Comparison of ENCODE assay signal across 14 cellular contexts in the genomic region with DNA sequence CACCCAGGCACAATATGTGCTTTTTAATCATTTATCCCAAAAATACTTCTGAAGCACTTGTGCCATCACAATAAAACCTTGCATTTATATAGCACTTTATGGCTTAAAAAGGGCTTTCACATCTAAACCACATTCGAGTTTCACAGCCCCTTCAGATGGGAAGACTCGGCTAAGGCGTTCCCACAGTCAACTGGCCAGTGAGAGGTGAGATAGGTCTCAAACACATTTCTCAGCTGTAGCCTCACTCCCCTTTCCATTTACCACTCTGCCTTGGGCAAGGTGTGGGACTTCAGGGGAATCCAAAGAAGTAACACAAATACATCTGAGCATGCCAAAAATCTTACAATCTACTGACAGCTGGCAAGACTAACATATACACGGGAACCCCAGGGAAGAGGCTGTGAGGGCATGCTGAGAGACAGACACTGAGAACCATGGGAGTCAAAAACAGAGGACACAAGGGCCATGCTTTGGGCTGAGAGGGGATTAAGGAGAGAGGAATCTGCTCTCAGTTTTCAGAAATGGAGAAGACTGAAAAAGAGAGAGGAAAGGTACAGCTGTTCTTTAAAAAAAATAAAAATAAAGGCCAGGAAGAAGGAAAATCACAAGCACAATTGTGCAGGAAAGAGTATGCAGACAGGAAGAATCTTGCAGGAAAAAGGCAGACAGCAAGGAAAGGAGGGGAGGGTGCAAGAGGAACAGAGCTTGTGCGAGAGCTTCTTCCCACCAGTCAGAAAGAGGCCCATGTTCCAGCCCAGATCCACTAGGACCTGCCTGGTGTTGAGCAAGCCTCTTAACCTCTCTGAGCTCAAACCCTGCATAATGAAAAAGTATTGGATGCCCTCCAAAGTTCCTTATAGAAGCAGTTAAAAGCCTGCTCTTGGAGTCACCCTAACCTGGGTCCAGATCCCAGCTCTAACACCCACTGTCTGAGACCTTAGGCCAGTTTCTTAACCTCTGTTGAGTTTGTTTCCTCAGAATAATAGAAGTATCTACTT.
DNase-seq lines count a peak whose midpoint lies in the region; ATAC-seq, FAIRE-seq and TF ChIP-seq lines count a peak whose summit lies in the region.
"Had no signal": no experiment of that assay in that cellular context is flagged by ENCODE, and none has a peak within 500 bp of the region (broad histone marks: within the 10 kb centered on the region; RNA-seq: fewer than 3 reads in every experiment).

No MANE protein-coding gene starts in this region.

- peak overlapping the region; percentile 48 for H3K27ac ChIP-seq in endothelial cell of umbilical vein (ENCODE audit: insufficient read depth, low read depth, low read length)
- H3K27ac ChIP-seq: brain microvascular endothelial cell, RWPE1 had no signal

- no peak for TF ChIP-seq CTCF in endothelial cell of umbilical vein (IDR thresholded peaks at IDR 0.05; ENCODE audit: extremely low read depth in 1 of 2, insufficient read depth in 1 of 2, low read depth in 1 of 2, low read length in 2 of 2)

- no peaks in the 10 kb centered on the region for H3K9me1 ChIP-seq in endothelial cell of umbilical vein (replicated peaks; ENCODE audit: control insufficient read depth, extremely low read depth, insufficient read depth, low read length)

- BruUV-seq in endothelial cell of umbilical vein (replicated peaks; lab: Mats Ljungman, UMichigan) = no TSS peak

- no peaks in the 10 kb centered on the region for H3K27me3 ChIP-seq in endothelial cell of umbilical vein (ENCODE audit: control insufficient read depth in 2 of 2, insufficient read depth in 2 of 2, low read length in 2 of 2)
- H3K27me3 ChIP-seq: brain microvascular endothelial cell, stomach had no signal

- no peak for TF ChIP-seq POLR2A in endothelial cell of umbilical vein (IDR thresholded peaks at IDR 0.05; ENCODE audit: low read depth, low read length)

- peak; percentile 51 for ATAC-seq in sciatic nerve
- ATAC-seq in GM21619 (IDR thresholded peaks at IDR 0.05; ENCODE audit: unreplicated experiment) = no peak

- dilution Hi-C loops in endothelial cell of umbilical vein (cut with MboI; ENCODE audit: extremely low pct_ligation_motif_present, low sequenced_read_pairs) = no loop called here

- H2AFZ ChIP-seq in endothelial cell of umbilical vein (ENCODE audit: low read depth, low read length) = no peak overlapping the region

- peak overlapping the region; percentile 15 for H3K9ac ChIP-seq in endothelial cell of umbilical vein (replicated peaks; ENCODE audit: extremely low read depth, insufficient read depth, low read length)

- peaks cover 90% of the 10 kb centered on the region for H3K79me2 ChIP-seq in endothelial cell of umbilical vein (ENCODE audit: control insufficient read depth, insufficient read depth, low read length)

- H4K20me1 ChIP-seq in endothelial cell of umbilical vein (replicated peaks; ENCODE audit: control insufficient read depth, extremely low read depth, insufficient read depth, low read length) = no peaks in the 10 kb centered on the region

- H3K36me3 ChIP-seq in endothelial cell of umbilical vein (ENCODE audit: control insufficient read depth in 2 of 2, extremely low read depth in 1 of 2, insufficient read depth in 2 of 2, low read length in 2 of 2) = no peaks in the 10 kb centered on the region
- H3K36me3 ChIP-seq: brain microvascular endothelial cell, stomach had no signal

- FAIRE-seq in endothelial cell of umbilical vein (lab: Jason Lieb, UNC) = peak; percentile 35
- FAIRE-seq: kidney had no signal

- POLR2A ChIA-PET in endothelial cell of umbilical vein (lab: Charles Lee) = no interaction called here

- H3K4me2 ChIP-seq in endothelial cell of umbilical vein (ENCODE audit: insufficient read depth, low read length) = peak overlapping the region; percentile 13

- no peaks in the 10 kb centered on the region for H3K9me3 ChIP-seq in endothelial cell of umbilical vein (replicated peaks; ENCODE audit: control insufficient read depth, insufficient read depth, low read length)
- H3K9me3 ChIP-seq: stomach had no signal

- H3K4me3 ChIP-seq in endothelial cell of umbilical vein (replicated peaks in 1 of 3; ENCODE audit: insufficient read depth in 1 of 3, low read depth in 1 of 3, low read length in 3 of 3) = no peak overlapping the region
- H3K4me3 ChIP-seq: stomach had no signal

- CTCF ChIA-PET in endothelial cell of umbilical vein (lab: Charles Lee) = interaction anchor here (1.2 to 1.8 kb wide), 5 partner anchors 8 to 24 kb away, joined by 4 to 5 read pairs (median 5); no protein-coding TSS in a partner anchor

- intact Hi-C loops in endothelial cell of umbilical vein (cut with micrococcal nuclease) = no loop called here
- intact Hi-C loops in sciatic nerve (cut with DNase I) = no loop called here

- DNase-seq in NCI-H2171 treated with DMSO at 0.1 percent for 48 hours (lab: John Stamatoyannopoulos, UW) = peak; percentile 38
- no peak for DNase-seq in NCI-H2171 (lab: John Stamatoyannopoulos, UW)
- DNase-seq in NCI-H446 treated with DMSO at 0.1 percent for 48 hours (lab: John Stamatoyannopoulos, UW) = peak; percentile 6
- DNase-seq in endothelial cell of umbilical vein (ENCODE audit: low read depth, low spot score) = peak; percentile 44
- DNase-seq in sciatic nerve (ENCODE audit: low spot score) = no peak
- DNase-seq in stimulated activated CD4-positive, alpha-beta T cell treated with anti-CD3 and anti-CD28 coated beads, Interleukin-2, amount 100 ng/mL, for 48 hours = no peak
- no peak for DNase-seq in ACHN
- DNase-seq: brain microvascular endothelial cell; DMS53; kidney; stimulated activated CD4-positive, alpha-beta T cell treated with anti-CD3 and anti-CD28 coated beads, Interleukin-1b, Interleukin-23, amount 100 ng/mL, for 48 hours; stomach had no signal

- in situ Hi-C loops in ACHN (cut with HindIII; ENCODE audit: low pct_ligation_motif_present, low pct_unique_long_range_greater_than_20kb, low sequenced_read_pairs) = no loop called here

- peaks cover 55% of the 10 kb centered on the region for H3K4me1 ChIP-seq in endothelial cell of umbilical vein (ENCODE audit: control insufficient read depth, extremely low read depth, insufficient read depth, low read length)

TF ChIP-seq in endothelial cell of umbilical vein, 7 proteins besides CTCF, POLR2A, EP300 and RAD21:
- TF ChIP-seq GATA2 (IDR thresholded peaks at IDR 0.05; ENCODE audit: insufficient read depth, insufficient read length, low read depth, low read length) (no peak), FOS (IDR thresholded peaks at IDR 0.05; ENCODE audit: borderline replicate concordance, insufficient read depth, low read length) (no peak), MYC (IDR thresholded peaks at IDR 0.05; ENCODE audit: low read depth, low read length) (no peak), EZH2 (IDR thresholded peaks at IDR 0.05; ENCODE audit: borderline replicate concordance, low read depth, low read length, severe bottlenecking) (no peak)
- TF ChIP-seq, protein P1, sequence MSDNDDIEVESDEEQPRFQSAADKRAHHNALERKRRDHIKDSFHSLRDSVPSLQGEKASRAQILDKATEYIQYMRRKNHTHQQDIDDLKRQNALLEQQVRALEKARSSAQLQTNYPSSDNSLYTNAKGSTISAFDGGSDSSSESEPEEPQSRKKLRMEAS (IDR thresholded peaks at IDR 0.05; ENCODE audit: insufficient read depth, insufficient read length) = no peak

Comparison
In these comparisons a context has a peak if more than half of its experiments do, and no peak if none do; other contexts are left out.
1. DNase-seq: peak in NCI-H2171 treated with DMSO at 0.1 percent for 48 hours (single experiment), NCI-H446 treated with DMSO at 0.1 percent for 48 hours (single experiment) and endothelial cell of umbilical vein (single experiment); none in NCI-H2171 (single experiment), sciatic nerve (single experiment), stimulated activated CD4-positive, alpha-beta T cell treated with anti-CD3 and anti-CD28 coated beads, Interleukin-2, amount 100 ng/mL, for 48 hours (0 of 2) and ACHN (single experiment).